21 cellular contexts compared by ENCODE assay signal in the genomic region with DNA sequence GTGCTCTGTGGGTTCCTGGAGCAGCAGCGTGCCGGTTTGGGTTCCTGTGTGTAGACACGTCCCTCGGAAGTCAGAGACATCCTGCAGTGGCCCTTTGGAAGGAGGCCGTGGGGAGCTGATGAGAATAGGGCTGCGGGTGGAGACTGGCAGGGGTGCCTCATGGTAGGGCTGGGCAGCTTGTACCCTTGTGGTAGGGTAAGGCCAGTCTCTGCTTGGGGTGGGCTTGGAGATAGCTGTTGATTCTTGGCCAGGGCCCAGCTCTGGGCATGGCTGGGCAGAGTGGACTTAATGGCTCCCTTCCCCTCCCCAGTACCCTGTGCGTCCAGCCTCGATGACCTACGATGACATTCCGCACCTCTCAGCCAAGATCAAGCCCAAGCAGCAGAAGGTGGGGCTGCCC.
"Had no signal": no experiment of that assay in that cellular context is flagged by ENCODE, and none has a peak within 500 bp of the region (broad histone marks: within the 10 kb centered on the region; RNA-seq: fewer than 3 reads in every experiment).

No MANE protein-coding gene starts in this region.

- H3K4me1 ChIP-seq: breast epithelium, esophagus muscularis mucosa, gastroesophageal sphincter, heart left ventricle, left ventricle myocardium inferior, prostate gland, right atrium auricular region, testis, upper lobe of left lung had no signal

- H3K4me1 Mint-ChIP-seq: neural crest cell had no signal

- H3K9me3 Mint-ChIP-seq: activated T-helper 1 cell treated with anti-CD3 and anti-CD28 coated beads, Interleukin-12 subunit alpha, Interleukin-12 subunit beta, Interleukin-2, Interleukin-4 antibody, amounts not matched to agents 30 ng/mL and 10 ng/mL and 1 ng/mL, durations not matched to agents 14 hours and 24 hours and 36 hours; neural crest cell; T-helper 2 cell treated with Interferon-gamma antibody and Interleukin-4, amounts not matched to agents 5 μg/mL and 100 μg/mL, for 36 hours had no signal

- H3K4me3 Mint-ChIP-seq: activated T-helper 1 cell treated with anti-CD3 and anti-CD28 coated beads, Interleukin-12 subunit alpha, Interleukin-12 subunit beta, Interleukin-2, Interleukin-4 antibody, amounts not matched to agents 30 ng/mL and 10 ng/mL and 1 ng/mL, durations not matched to agents 14 hours and 24 hours and 36 hours; neural crest cell; T-helper 2 cell treated with Interferon-gamma antibody and Interleukin-4, amounts not matched to agents 5 μg/mL and 100 μg/mL, for 36 hours had no signal

- H3K27ac Mint-ChIP-seq: activated T-helper 1 cell treated with anti-CD3 and anti-CD28 coated beads, Interleukin-12 subunit alpha, Interleukin-12 subunit beta, Interleukin-2, Interleukin-4 antibody, amounts not matched to agents 30 ng/mL and 10 ng/mL and 1 ng/mL, durations not matched to agents 14 hours and 24 hours and 36 hours; T-helper 2 cell treated with Interferon-gamma antibody and Interleukin-4, amounts not matched to agents 5 μg/mL and 100 μg/mL, for 36 hours had no signal

- ATAC-seq: gastroesophageal sphincter, heart left ventricle had no signal

- H3K9me3 ChIP-seq: breast epithelium, esophagus muscularis mucosa, gastroesophageal sphincter, heart left ventricle, left ventricle myocardium inferior, prostate gland, right atrium auricular region, testis, upper lobe of left lung had no signal

- H3K27ac ChIP-seq: breast epithelium, esophagus muscularis mucosa, gastroesophageal sphincter, heart left ventricle, left ventricle myocardium inferior, prostate gland, right atrium auricular region, SK-N-MC, testis, upper lobe of left lung had no signal

- H3K36me3 ChIP-seq: breast epithelium had no signal

- DNase-seq: activated CD4-positive, alpha-beta T cell treated with anti-CD3 and anti-CD28 coated beads, Interleukin-2, amount 50 U/mL, for 4 hours; activated CD8-positive, alpha-beta memory T cell treated with anti-CD3 and anti-CD28 coated beads, Interleukin-2, amount 50 U/mL, for 4 hours; cerebellar nuclear complex; cortex of kidney; heart left ventricle; kidney glomerular epithelial cell; left ventricle myocardium inferior; small intestine; stimulated activated CD4-positive, alpha-beta T cell treated with anti-CD3 and anti-CD28 coated beads, Interleukin-15, amount 100 ng/mL, for 24 hours; stimulated activated CD4-positive, alpha-beta T cell treated with anti-CD3 and anti-CD28 coated beads, Interleukin-2, amount 100 ng/mL, for 48 hours; testis; upper lobe of left lung had no signal

- H3K27me3 ChIP-seq: breast epithelium, esophagus muscularis mucosa, gastroesophageal sphincter, heart left ventricle, right atrium auricular region, testis, upper lobe of left lung had no signal

- H3K4me3 ChIP-seq: breast epithelium, esophagus muscularis mucosa, gastroesophageal sphincter, heart left ventricle, left ventricle myocardium inferior, prostate gland, right atrium auricular region, SK-N-MC, testis, upper lobe of left lung had no signal
